9 cellular contexts compared by ENCODE assay signal in the genomic region with DNA sequence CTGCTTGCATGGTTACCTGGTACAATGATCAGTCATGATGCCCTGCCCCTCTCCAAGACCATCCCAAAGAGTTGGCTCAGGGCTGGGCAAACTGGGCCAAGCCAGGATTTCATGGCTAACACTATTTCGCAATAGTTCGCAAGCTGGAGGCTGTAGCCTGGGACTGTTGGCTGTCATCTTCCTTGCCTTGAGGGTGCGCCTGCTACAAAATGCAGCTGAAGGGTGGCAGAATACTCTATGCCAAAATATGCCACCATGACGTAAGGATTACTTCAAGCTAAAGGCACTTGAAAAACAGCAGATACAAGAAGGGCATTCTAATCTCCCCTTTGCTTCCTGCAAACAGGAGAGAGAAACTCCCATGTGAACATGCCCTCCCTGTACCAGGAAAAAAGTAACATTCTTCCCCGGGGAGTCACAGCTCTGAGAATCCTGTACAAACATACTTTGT. TPM values are rescaled to one million over a fixed set of nuclear protein-coding genes. Genes with fewer than 3 reads are reported as not detected.
DNase-seq lines count a peak whose midpoint lies in the region; ATAC-seq and TF ChIP-seq lines count a peak whose summit lies in the region.
"Had no signal": no experiment of that assay in that cellular context is flagged by ENCODE, and none has a peak within 500 bp of the region (broad histone marks: within the 10 kb centered on the region; RNA-seq: fewer than 3 reads in every experiment).

No MANE protein-coding gene starts in this region.

- no TSS peak for BruUV-seq in HCT116 (replicated peaks; lab: Mats Ljungman, UMichigan)

- no peaks in the 10 kb centered on the region for H4K20me1 ChIP-seq in HCT116 (ENCODE audit: insufficient read depth)

- DNase-seq in HCT116 (ENCODE audit: low read depth, low spot score) (no peak), ascending aorta (ENCODE audit: low spot score in 2 of 2) (peak in 1 of 2 donors; percentile 75), left ventricle myocardium inferior (peak; percentile 23), renal cortical epithelial cell (ENCODE audit: low read depth) (peak; percentile 96), NCI-H510A (lab: John Stamatoyannopoulos, UW) (no peak)
- DNase-seq in activated T-cell treated with anti-CD3 and anti-CD28 coated beads, Interleukin-2, amount 50 U/mL, for 48 hours: no peak
- DNase-seq: RPMI8226 had no signal

- H3K4me2 ChIP-seq in HCT116 (ENCODE audit: low read length): peak overlapping the region; percentile 56

- ATAC-seq in HCT116 (no peak), HG02870 (IDR thresholded peaks at IDR 0.05; ENCODE audit: unreplicated experiment) (no peak), GM21576 (IDR thresholded peaks at IDR 0.05; ENCODE audit: unreplicated experiment) (no peak)

- H3K27ac ChIP-seq in HCT116 (ENCODE audit: low read depth, low read length): peak overlapping the region; percentile 61
- peak overlapping the region; percentile 24 to 58 for H3K27ac ChIP-seq in ascending aorta
- peak overlapping the region; percentile 80 for H3K27ac ChIP-seq in left ventricle myocardium inferior (replicated peaks)

- CTCF ChIA-PET in HCT116 (lab: Charles Lee): interaction anchor here (1.1 kb wide), 1 partner anchor 97 kb away, joined by 3 read pairs; no protein-coding TSS in a partner anchor

- POLR2A ChIA-PET in HCT116 (lab: Charles Lee): no interaction called here

- H3K27me3 ChIP-seq in HCT116 (ENCODE audit: insufficient read depth, low read length) (no peaks in the 10 kb centered on the region), ascending aorta (no peaks in the 10 kb centered on the region), left ventricle myocardium inferior (ENCODE audit: low read depth) (no peaks in the 10 kb centered on the region)

- peak overlapping the region; percentile 10 for H3K9ac ChIP-seq in HCT116 (ENCODE audit: low read length)

- no peaks in the 10 kb centered on the region for H3K9me2 ChIP-seq in HCT116 (ENCODE audit: insufficient read depth)

- RAD21 ChIA-PET in HCT116 (lab: Charles Lee; ENCODE audit: low non-redundant PET in 1 of 2, low total read pairs in 2 of 2, uncharacterized antibody in 2 of 2, unreplicated experiment in 2 of 2): no interaction called here

- H3K4me3 ChIP-seq in HCT116 (replicated peaks in 1 of 2; ENCODE audit: low read depth in 1 of 2, low read length in 2 of 2) (no peak overlapping the region), ascending aorta (no peak overlapping the region), left ventricle myocardium inferior (no peak overlapping the region)

- TF ChIP-seq RAD21 in HCT116 (IDR thresholded peaks at IDR 0.05; ENCODE audit: low read depth): no peak

- TF ChIP-seq POLR2A in HCT116 (IDR thresholded peaks at IDR 0.05; ENCODE audit: borderline replicate concordance, extremely low read depth, insufficient read depth, insufficient read length): no peak

- H3K9me3 ChIP-seq in HCT116 (ENCODE audit: control insufficient read depth in 1 of 2, insufficient read depth in 1 of 2, low read depth in 1 of 2, low read length in 2 of 2): no peaks in the 10 kb centered on the region
- H3K9me3 ChIP-seq in ascending aorta: no peaks in the 10 kb centered on the region
- no peaks in the 10 kb centered on the region for H3K9me3 ChIP-seq in left ventricle myocardium inferior (replicated peaks)

- peak overlapping the region; percentile 58 for H2AFZ ChIP-seq in HCT116 (ENCODE audit: low read depth, low read length, poor library complexity, severe bottlenecking)

- H3K36me3 ChIP-seq in HCT116 (ENCODE audit: control insufficient read depth in 1 of 2, insufficient read depth in 2 of 2, low read length in 2 of 2) (no peaks in the 10 kb centered on the region), ascending aorta (no peaks in the 10 kb centered on the region), left ventricle myocardium inferior (no peaks in the 10 kb centered on the region)

- H3K79me2 ChIP-seq in HCT116 (ENCODE audit: insufficient read depth, low read length): no peaks in the 10 kb centered on the region

- TF ChIP-seq CTCF in HCT116 (IDR thresholded peaks at IDR 0.05 in 2 of 3, conservative IDR thresholded peaks at IDR 0.05 in 1 of 3; ENCODE audit: borderline replicate concordance in 1 of 3, insufficient read depth in 1 of 3, low read depth in 2 of 3, low read length in 2 of 3) (no peak), ascending aorta (IDR thresholded peaks at IDR 0.05) (no peak), left ventricle myocardium inferior (IDR thresholded peaks at IDR 0.05; ENCODE audit: borderline replicate concordance) (no peak)

- intact Hi-C loops in HCT116 (cut with micrococcal nuclease): no loop called here
- intact Hi-C loops in ascending aorta (cut with DNase I): loop anchor here (1.0 to 5.0 kb wide), 4 partner anchors 21 to 248 kb away; a partner anchor contains a TSS
- intact Hi-C loops in left ventricle myocardium inferior (cut with micrococcal nuclease): no loop called here

- peaks cover 45 to 52% of the 10 kb centered on the region in 2 experiments for H3K4me1 ChIP-seq in HCT116 (ENCODE audit: control insufficient read depth in 1 of 2, insufficient read depth in 2 of 2, low read length in 2 of 2)
- no peaks in the 10 kb centered on the region for H3K4me1 ChIP-seq in ascending aorta
- peaks cover 12% of the 10 kb centered on the region for H3K4me1 ChIP-seq in left ventricle myocardium inferior

TF ChIP-seq in HCT116, 20 proteins besides CTCF, POLR2A, EP300 and RAD21 (continues in another document):
- TF ChIP-seq CBX3 (IDR thresholded peaks at IDR 0.05; ENCODE audit: low read depth): no peak
- TF ChIP-seq ELF1 (IDR thresholded peaks at IDR 0.05; ENCODE audit: borderline replicate concordance, low read depth): no peak
- TF ChIP-seq EGR1 (IDR thresholded peaks at IDR 0.05; ENCODE audit: low read depth): no peak
- no peak for TF ChIP-seq SP1 (IDR thresholded peaks at IDR 0.05; ENCODE audit: low read depth)
- TF ChIP-seq TCF7L2 (IDR thresholded peaks at IDR 0.05; ENCODE audit: borderline replicate concordance, extremely low read depth, insufficient read depth, insufficient read length): no peak
- TF ChIP-seq JUND (IDR thresholded peaks at IDR 0.05): no peak
- TF ChIP-seq CEBPB (IDR thresholded peaks at IDR 0.05; ENCODE audit: low read depth): no peak
- TF ChIP-seq, protein P1, sequence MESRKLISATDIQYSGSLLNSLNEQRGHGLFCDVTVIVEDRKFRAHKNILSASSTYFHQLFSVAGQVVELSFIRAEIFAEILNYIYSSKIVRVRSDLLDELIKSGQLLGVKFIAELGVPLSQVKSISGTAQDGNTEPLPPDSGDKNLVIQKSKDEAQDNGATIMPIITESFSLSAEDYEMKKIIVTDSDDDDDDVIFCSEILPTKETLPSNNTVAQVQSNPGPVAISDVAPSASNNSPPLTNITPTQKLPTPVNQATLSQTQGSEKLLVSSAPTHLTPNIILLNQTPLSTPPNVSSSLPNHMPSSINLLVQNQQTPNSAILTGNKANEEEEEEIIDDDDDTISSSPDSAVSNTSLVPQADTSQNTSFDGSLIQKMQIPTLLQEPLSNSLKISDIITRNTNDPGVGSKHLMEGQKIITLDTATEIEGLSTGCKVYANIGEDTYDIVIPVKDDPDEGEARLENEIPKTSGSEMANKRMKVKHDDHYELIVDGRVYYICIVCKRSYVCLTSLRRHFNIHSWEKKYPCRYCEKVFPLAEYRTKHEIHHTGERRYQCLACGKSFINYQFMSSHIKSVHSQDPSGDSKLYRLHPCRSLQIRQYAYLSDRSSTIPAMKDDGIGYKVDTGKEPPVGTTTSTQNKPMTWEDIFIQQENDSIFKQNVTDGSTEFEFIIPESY (IDR thresholded peaks at IDR 0.05; ENCODE audit: extremely low read depth, insufficient replicate concordance, low read length): no peak
- TF ChIP-seq, protein P2, sequence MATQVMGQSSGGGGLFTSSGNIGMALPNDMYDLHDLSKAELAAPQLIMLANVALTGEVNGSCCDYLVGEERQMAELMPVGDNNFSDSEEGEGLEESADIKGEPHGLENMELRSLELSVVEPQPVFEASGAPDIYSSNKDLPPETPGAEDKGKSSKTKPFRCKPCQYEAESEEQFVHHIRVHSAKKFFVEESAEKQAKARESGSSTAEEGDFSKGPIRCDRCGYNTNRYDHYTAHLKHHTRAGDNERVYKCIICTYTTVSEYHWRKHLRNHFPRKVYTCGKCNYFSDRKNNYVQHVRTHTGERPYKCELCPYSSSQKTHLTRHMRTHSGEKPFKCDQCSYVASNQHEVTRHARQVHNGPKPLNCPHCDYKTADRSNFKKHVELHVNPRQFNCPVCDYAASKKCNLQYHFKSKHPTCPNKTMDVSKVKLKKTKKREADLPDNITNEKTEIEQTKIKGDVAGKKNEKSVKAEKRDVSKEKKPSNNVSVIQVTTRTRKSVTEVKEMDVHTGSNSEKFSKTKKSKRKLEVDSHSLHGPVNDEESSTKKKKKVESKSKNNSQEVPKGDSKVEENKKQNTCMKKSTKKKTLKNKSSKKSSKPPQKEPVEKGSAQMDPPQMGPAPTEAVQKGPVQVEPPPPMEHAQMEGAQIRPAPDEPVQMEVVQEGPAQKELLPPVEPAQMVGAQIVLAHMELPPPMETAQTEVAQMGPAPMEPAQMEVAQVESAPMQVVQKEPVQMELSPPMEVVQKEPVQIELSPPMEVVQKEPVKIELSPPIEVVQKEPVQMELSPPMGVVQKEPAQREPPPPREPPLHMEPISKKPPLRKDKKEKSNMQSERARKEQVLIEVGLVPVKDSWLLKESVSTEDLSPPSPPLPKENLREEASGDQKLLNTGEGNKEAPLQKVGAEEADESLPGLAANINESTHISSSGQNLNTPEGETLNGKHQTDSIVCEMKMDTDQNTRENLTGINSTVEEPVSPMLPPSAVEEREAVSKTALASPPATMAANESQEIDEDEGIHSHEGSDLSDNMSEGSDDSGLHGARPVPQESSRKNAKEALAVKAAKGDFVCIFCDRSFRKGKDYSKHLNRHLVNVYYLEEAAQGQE (IDR thresholded peaks at IDR 0.05; ENCODE audit: low read depth): no peak
- no peak for TF ChIP-seq SIN3A (IDR thresholded peaks at IDR 0.05; ENCODE audit: low read depth)
- TF ChIP-seq ZFX (IDR thresholded peaks at IDR 0.05): no peak
- TF ChIP-seq FOSL1 (IDR thresholded peaks at IDR 0.05; ENCODE audit: low read depth): no peak
- no peak for TF ChIP-seq EZH2 (IDR thresholded peaks at IDR 0.05)
- TF ChIP-seq POLR2AphosphoS5 (IDR thresholded peaks at IDR 0.05; ENCODE audit: low read depth, low read length): no peak
- no peak for TF ChIP-seq EZH2phosphoT487 (IDR thresholded peaks at IDR 0.05; ENCODE audit: borderline replicate concordance)
- TF ChIP-seq, protein P3, sequence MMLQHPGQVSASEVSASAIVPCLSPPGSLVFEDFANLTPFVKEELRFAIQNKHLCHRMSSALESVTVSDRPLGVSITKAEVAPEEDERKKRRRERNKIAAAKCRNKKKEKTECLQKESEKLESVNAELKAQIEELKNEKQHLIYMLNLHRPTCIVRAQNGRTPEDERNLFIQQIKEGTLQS (IDR thresholded peaks at IDR 0.05): no peak
- TF ChIP-seq YY1 (IDR thresholded peaks at IDR 0.05; ENCODE audit: extremely low read depth, insufficient replicate concordance, low read depth, low read length): no peak

RNA-seq across cellular contexts. Expression of a gene that starts 21.0 kb away (rescaled TPM):
- total RNA-seq in HCT116 (2021; ENCODE audit: unreplicated experiment) (821 TPM), ascending aorta (349 TPM), left ventricle myocardium inferior (99.7 TPM), renal cortical epithelial cell (569 and 976 TPM in 2 replicates)
- polyA plus RNA-seq in HCT116 (2012): 1,117 and 1,190 TPM in 2 replicates

Comparison
In these comparisons a context has a peak if more than half of its experiments do, and no peak if none do; other contexts are left out.
1. DNase-seq: peak in left ventricle myocardium inferior (single experiment) and renal cortical epithelial cell (single experiment); none in HCT116 (single experiment), activated T-cell treated with anti-CD3 and anti-CD28 coated beads, Interleukin-2, amount 50 U/mL, for 48 hours (0 of 2) and NCI-H510A (single experiment).
2. Peak in every context shown above with its lines, with median percentiles within 50 percentile points of each other: H3K27ac ChIP-seq.